ENCODE assay signal across 2 cellular contexts in genomic region chr21:44067011-44067839, GRCh38.
TF ChIP-seq lines count a peak whose summit lies in the region.

No MANE protein-coding gene starts in this region.

TF ChIP-seq in HEK293, 187 proteins besides CTCF, POLR2A, EP300 and RAD21:
- TF ChIP-seq MYNN (tag by site-specific recombination; IDR thresholded peaks at IDR 0.05; ENCODE audit: borderline replicate concordance), result no peak
- TF ChIP-seq ZNF426 (tag by site-specific recombination; IDR thresholded peaks at IDR 0.05), result no peak
- TF ChIP-seq EGR2 (tag by site-specific recombination; IDR thresholded peaks at IDR 0.05; ENCODE audit: low read depth), result peak; percentile 87
- 0 out of 2 replicates have a peak, but pooled peaks have one; percentile 31 for TF ChIP-seq ZIC2 (tag by site-specific recombination; IDR thresholded peaks at IDR 0.05)

TF ChIP-seq in K562, 482 proteins besides CTCF, POLR2A, EP300 and RAD21 (continued from another document):
- 0 out of 2 replicates have a peak, but pooled peaks have one; percentile 34 for TF ChIP-seq RB1 (IDR thresholded peaks at IDR 0.05; ENCODE audit: low read depth)
- peak; percentile 96 for TF ChIP-seq ZNF740 (CRISPR knock-in tag; IDR thresholded peaks at IDR 0.05)
- peak in 1 of 2 experiments; percentile 71; a peak in 1 of 4 replicates for TF ChIP-seq ZNF740 (tag; IDR thresholded peaks at IDR 0.05)
- no peak for TF ChIP-seq MED1 (CRISPR knock-in tag; IDR thresholded peaks at IDR 0.05; ENCODE audit: borderline replicate concordance)
- no peak for TF ChIP-seq ID3 (CRISPR knock-in tag; IDR thresholded peaks at IDR 0.05)
- TF ChIP-seq ID3 (tag; IDR thresholded peaks at IDR 0.05), result 0 out of 2 replicates have a peak, but pooled peaks have one; percentile 15
- TF ChIP-seq SMC3 (conservative IDR thresholded peaks at IDR 0.05; ENCODE audit: insufficient read depth, low read depth, low read length), result peak; percentile 34; the same call in 1 of the 2 replicates
- no peak for TF ChIP-seq ZNF449 (CRISPR knock-in tag; IDR thresholded peaks at IDR 0.05)
TF ChIP-seq in K562: peak in this region for 5.
